8 cellular contexts compared by ENCODE assay signal in the genomic region with DNA sequence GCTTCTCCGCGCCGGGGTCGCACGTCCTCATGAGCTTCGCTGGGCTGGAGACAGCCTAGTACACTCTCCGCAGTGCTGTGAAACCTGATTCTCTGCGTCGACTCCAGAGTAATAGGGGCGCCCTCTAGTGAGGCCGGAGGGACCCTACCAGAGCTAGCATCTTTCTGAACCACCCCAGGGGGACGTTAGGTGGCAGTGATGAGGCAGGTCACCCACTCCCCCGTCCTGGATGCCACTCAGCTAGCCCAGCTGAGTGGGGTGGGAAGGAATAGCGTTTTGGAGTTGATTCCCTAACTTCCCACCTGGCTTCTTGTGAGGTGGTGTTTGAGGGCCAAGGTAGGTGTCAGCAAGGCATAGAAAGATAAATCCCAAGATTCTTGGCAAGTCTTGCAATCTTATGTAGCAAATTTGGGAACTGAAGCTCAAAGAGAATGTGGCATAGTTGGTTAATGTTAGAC. TPM values are rescaled to one million over a fixed set of nuclear protein-coding genes. Genes with fewer than 3 reads are reported as not detected.
DNase-seq lines count a peak whose midpoint lies in the region; ATAC-seq and TF ChIP-seq lines count a peak whose summit lies in the region.

No MANE protein-coding gene starts in this region.

- TF ChIP-seq POLR2A in NB4 (IDR thresholded peaks at IDR 0.05; ENCODE audit: extremely low read depth, insufficient read length) (no peak), upper lobe of left lung (IDR thresholded peaks at IDR 0.05) (no peak)

- WGBS in upper lobe of left lung, 2 donors = 1 to 2% methylated on average over 14 of the region's 14 CpGs

- no peak for TF ChIP-seq EP300 in upper lobe of left lung (IDR thresholded peaks at IDR 0.05)

- intact Hi-C loops in Right ventricle myocardium inferior (cut with DNase I) (loop anchor here (10.0 kb wide), 1 partner anchor 143 kb away; no protein-coding TSS in a partner anchor), posterior cingulate gyrus (cut with DNase I) (no loop called here)

- TF ChIP-seq CTCF in GM10266 (IDR thresholded peaks at IDR 0.05; ENCODE audit: control insufficient read depth, insufficient read depth, low read depth, missing control alignments) (peak; percentile 99), NB4 (IDR thresholded peaks at IDR 0.05; ENCODE audit: low read depth, low read length) (peak; percentile 99), upper lobe of left lung (IDR thresholded peaks at IDR 0.05) (peak; percentile 88 to 96 (median 91))

- peak; percentile 94 for DNase-seq in GM10266 (ENCODE audit: extremely low spot score)
- peak; percentile 84 for DNase-seq in NB4 (ENCODE audit: low read depth)
- peak; percentile 91 for DNase-seq in SK-N-DZ (ENCODE audit: low spot score)
- DNase-seq in activated naive CD4-positive, alpha-beta T cell treated with anti-CD3 and anti-CD28 coated beads, Interleukin-2, amount 50 U/mL, for 16 hours = peak; percentile 87
- peak; percentile 87 for DNase-seq in Right ventricle myocardium inferior (ENCODE audit: missing footprints)
- DNase-seq in posterior cingulate gyrus = peak; percentile 74 to 98 (median 90)
- peak in 1 of 2 donors; percentile 87 for DNase-seq in upper lobe of left lung

- no peaks in the 10 kb centered on the region for H3K9me3 ChIP-seq in upper lobe of left lung

- H3K4me3 ChIP-seq in NB4 (ENCODE audit: low read depth, low read length) = no peak overlapping the region
- peak overlapping the region in 3 of 4 donors; percentile 11 to 37 (median 29) for H3K4me3 ChIP-seq in upper lobe of left lung

- no peak overlapping the region for H3K27ac ChIP-seq in upper lobe of left lung

- ATAC-seq in HG02610 (IDR thresholded peaks at IDR 0.05; ENCODE audit: unreplicated experiment) (peak; percentile 94), Right ventricle myocardium inferior (peak; percentile 99), upper lobe of left lung (ENCODE audit: low FRiP score in 2 of 2) (peak; percentile 92 to 94)

- peaks cover 0 to 9% (median 3%) of the 10 kb centered on the region in 4 donors for H3K36me3 ChIP-seq in upper lobe of left lung

- H3K4me1 ChIP-seq in upper lobe of left lung = peaks cover 24 to 36% (median 29%) of the 10 kb centered on the region in 4 donors

- H3K27me3 ChIP-seq in upper lobe of left lung = peaks cover 0 to 43% (median 21%) of the 10 kb centered on the region in 4 donors

RNA-seq across cellular contexts. Expression of a gene that starts 4.0 kb away (rescaled TPM):
- polyA plus RNA-seq in SK-N-DZ (2014; cell fraction: cytosol; rRNA removed) = not detected in 2 replicates
- polyA plus RNA-seq in SK-N-DZ (2014; cell fraction: nucleus; rRNA removed) = not detected in 2 replicates
- total RNA-seq in Right ventricle myocardium inferior (not detected), upper lobe of left lung (under 1 TPM in 1 of 6 donors, not detected in 5; 0.13 TPM)

RNA-seq across cellular contexts. Expression of a gene that starts 4.2 kb away (rescaled TPM):
- not detected in 2 replicates for polyA plus RNA-seq in SK-N-DZ (2014; cell fraction: cytosol; rRNA removed)
- polyA plus RNA-seq in SK-N-DZ (2014; cell fraction: nucleus; rRNA removed) = 0.02 and 0.07 TPM in 2 replicates
- total RNA-seq in Right ventricle myocardium inferior = 0.08 TPM
- 10 to 100 TPM in 1 of 6 donors, 1 to 10 TPM in 5; 2.7 to 27.2 (median 6.7) TPM for total RNA-seq in upper lobe of left lung

RNA-seq across cellular contexts. Expression of a gene that starts 11.5 kb away (rescaled TPM):
- polyA plus RNA-seq in SK-N-DZ (2014; cell fraction: cytosol; rRNA removed) = not detected in 2 replicates
- not detected in 2 replicates for polyA plus RNA-seq in SK-N-DZ (2014; cell fraction: nucleus; rRNA removed)
- total RNA-seq in Right ventricle myocardium inferior = 0.68 TPM
- total RNA-seq in upper lobe of left lung = 100 to 1,000 TPM in 5 of 6 donors, 10 to 100 TPM in 1; 84.2 to 530 (median 181) TPM

RNA-seq across cellular contexts. Expression of a gene that starts 11.6 kb away (rescaled TPM):
- 0.10 TPM in 1 of 2 replicates, not detected in the other for polyA plus RNA-seq in SK-N-DZ (2014; cell fraction: cytosol; rRNA removed)
- 0.09 and 0.30 TPM in 2 replicates for polyA plus RNA-seq in SK-N-DZ (2014; cell fraction: nucleus; rRNA removed)
- 1.0 TPM for total RNA-seq in Right ventricle myocardium inferior
- total RNA-seq in upper lobe of left lung = 1,000 to 10,000 TPM in 1 of 6 donors, 100 to 1,000 TPM in 5; 215 to 1,314 (median 495) TPM

Comparison
In these comparisons a context has a peak if more than half of its experiments do, and no peak if none do; other contexts are left out.
1. RNA of a gene that starts 11.5 kb away (total RNA-seq): 84.2 to 530 TPM in upper lobe of left lung; 0.68 TPM in Right ventricle myocardium inferior (single experiment); every median in the first group is over 10 times any median in the second.
2. Peak in every context shown above with its lines, with median percentiles within 50 percentile points of each other: CTCF ChIP-seq and ATAC-seq.